16 cellular contexts compared by ENCODE assay signal in genomic region chr11:68816251-68816776, GRCh38. TPM values are rescaled to one million over a fixed set of nuclear protein-coding genes. Genes with fewer than 3 reads are reported as not detected.
DNase-seq lines count a peak whose midpoint lies in the region; ATAC-seq and TF ChIP-seq lines count a peak whose summit lies in the region.
"Had no signal": no experiment of that assay in that cellular context is flagged by ENCODE, and none has a peak within 500 bp of the region (broad histone marks: within the 10 kb centered on the region; RNA-seq: fewer than 3 reads in every experiment).

No MANE protein-coding gene starts in this region.

- H3K27me3 Mint-ChIP-seq in activated CD4-positive, alpha-beta T cell treated with anti-CD3 and anti-CD28 coated beads for 36 hours, result no peaks in the 10 kb centered on the region
- H3K27me3 Mint-ChIP-seq in T-helper 17 cell (no peaks in the 10 kb centered on the region), brain (no peaks in the 10 kb centered on the region), nephron progenitor cell (ENCODE audit: low read depth, poor library complexity) (peaks cover 19% of the 10 kb centered on the region)
- H3K27me3 Mint-ChIP-seq: B cell had no signal

- ATAC-seq in activated CD4-positive, alpha-beta T cell treated with anti-CD3 and anti-CD28 coated beads for 36 hours, result no peak
- no peak for ATAC-seq in T-helper 17 cell

- 51 to 67% methylated on average over 22 of the region's 22 CpGs for WGBS in testis, 2 donors

- no peak overlapping the region for H3K27ac ChIP-seq in testis

- peaks cover 21% of the 10 kb centered on the region for H3K4me1 Mint-ChIP-seq in activated CD4-positive, alpha-beta T cell treated with anti-CD3 and anti-CD28 coated beads for 36 hours
- H3K4me1 Mint-ChIP-seq in T-helper 17 cell (peaks cover 25% of the 10 kb centered on the region), brain (no peaks in the 10 kb centered on the region), nephron progenitor cell (no peaks in the 10 kb centered on the region)

- no peaks in the 10 kb centered on the region for H3K36me3 ChIP-seq in testis (ENCODE audit: low read depth, missing control alignments)

- H3K27ac Mint-ChIP-seq in activated CD4-positive, alpha-beta T cell treated with anti-CD3 and anti-CD28 coated beads for 36 hours, result peak overlapping the region; percentile 19
- H3K27ac Mint-ChIP-seq in T-helper 17 cell, result peak overlapping the region; percentile 86
- peak overlapping the region in 3 of 5 experiments; percentile 19 to 45 (median 19) for H3K27ac Mint-ChIP-seq in brain
- peak overlapping the region; percentile 37 for H3K27ac Mint-ChIP-seq in nephron progenitor cell
- H3K27ac Mint-ChIP-seq: B cell had no signal

- CTCF ChIA-PET in activated CD4-positive, alpha-beta T cell treated with anti-CD3 and anti-CD28 coated beads for 36 hours (lab: Charles Lee), result no interaction called here

- no peaks in the 10 kb centered on the region for H3K9me3 Mint-ChIP-seq in activated CD4-positive, alpha-beta T cell treated with anti-CD3 and anti-CD28 coated beads for 36 hours (ENCODE audit: low read depth)
- H3K9me3 Mint-ChIP-seq in brain, result no peaks in the 10 kb centered on the region
- no peaks in the 10 kb centered on the region for H3K9me3 Mint-ChIP-seq in nephron progenitor cell

- DNase-seq in activated CD4-positive, alpha-beta T cell treated with anti-CD3 and anti-CD28 coated beads for 36 hours, result no peak
- DNase-seq in activated CD4-positive, alpha-beta T cell treated with anti-CD3 and anti-CD28 coated beads for 4 hours, result no peak
- DNase-seq in T-helper 17 cell (no peak), nephron progenitor cell (no peak), COLO668 (lab: John Stamatoyannopoulos, UW; ENCODE audit: unreplicated experiment) (no peak), NCI-H748 (lab: John Stamatoyannopoulos, UW; ENCODE audit: unreplicated experiment) (no peak), testis (no peak)
- DNase-seq: amniotic stem cell, foreskin melanocyte, hippocampal formation, islet precursor cell, NCI-H1436 treated with DMSO at 0.1 percent for 48 hours, NCI-H2171 treated with DMSO at 0.1 percent for 48 hours, NCI-H526 treated with DMSO at 0.1 percent for 48 hours had no signal

- no peak for TF ChIP-seq CTCF in brain (conservative IDR thresholded peaks at IDR 0.05)
- no peak for TF ChIP-seq CTCF in nephron progenitor cell (IDR thresholded peaks at IDR 0.05)
- no peak for TF ChIP-seq CTCF in testis (IDR thresholded peaks at IDR 0.05)

- no peak overlapping the region for H3K4me3 ChIP-seq in testis

- H3K4me3 Mint-ChIP-seq in activated CD4-positive, alpha-beta T cell treated with anti-CD3 and anti-CD28 coated beads for 36 hours, result no peak overlapping the region
- H3K4me3 Mint-ChIP-seq in T-helper 17 cell (peak overlapping the region; percentile 69), brain (no peak overlapping the region), nephron progenitor cell (no peak overlapping the region)
- H3K4me3 Mint-ChIP-seq: B cell had no signal

- POLR2A ChIA-PET in activated CD4-positive, alpha-beta T cell treated with anti-CD3 and anti-CD28 coated beads for 36 hours (lab: Charles Lee), result no interaction called here

- H3K36me3 Mint-ChIP-seq in activated CD4-positive, alpha-beta T cell treated with anti-CD3 and anti-CD28 coated beads for 36 hours (ENCODE audit: low read depth), result peaks cover 6% of the 10 kb centered on the region
- H3K36me3 Mint-ChIP-seq in T-helper 17 cell (ENCODE audit: low read depth) (no peaks in the 10 kb centered on the region), brain (no peaks in the 10 kb centered on the region), nephron progenitor cell (ENCODE audit: low read depth) (no peaks in the 10 kb centered on the region)

- intact Hi-C loops in activated CD4-positive, alpha-beta T cell treated with anti-CD3 and anti-CD28 coated beads for 36 hours (cut with DNase I, micrococcal nuclease), result no loop called here
- intact Hi-C loops in testis (cut with DNase I; ENCODE audit: low total_unique reads), result no loop called here

- H3K9me3 ChIP-seq in T-helper 17 cell (ENCODE audit: control insufficient read depth, low read length, poor library complexity, severe bottlenecking) (no peaks in the 10 kb centered on the region), testis (no peaks in the 10 kb centered on the region)

- peaks cover 16% of the 10 kb centered on the region for H3K4me1 ChIP-seq in testis

- no peak for TF ChIP-seq POLR2A in testis (IDR thresholded peaks at IDR 0.05)

- H3K27me3 ChIP-seq in testis, result no peaks in the 10 kb centered on the region

RNA-seq across cellular contexts. Expression of gene CPT1A, which starts 25.4 kb away (rescaled TPM):
- 10 to 100 TPM; 23.3 to 25.4 TPM for total RNA-seq in activated CD4-positive, alpha-beta T cell treated with anti-CD3 and anti-CD28 coated beads for 36 hours
- total RNA-seq in T-helper 17 cell (10 to 100 TPM; 29.5 to 33.3 TPM), testis (10 to 100 TPM; 49.1 to 58.5 TPM)
- polyA plus RNA-seq in brain (ENCODE audit: insufficient read depth, low read depth, low replicate concordance) (41.2 TPM), testis (ENCODE audit: insufficient read depth, low read depth, low replicate concordance) (39.2 TPM)

Comparison
In these comparisons a context has a peak if more than half of its experiments do, and no peak if none do; other contexts are left out.
1. H3K27ac Mint-ChIP-seq: peak in every context shown above with its lines; median percentile 86 in T-helper 17 cell; 37 in nephron progenitor cell; 19 in activated CD4-positive, alpha-beta T cell treated with anti-CD3 and anti-CD28 coated beads for 36 hours; 19 in brain.